15 cellular contexts compared by ENCODE assay signal in genomic region chr2:191299009-191299408, GRCh38. TPM values are rescaled to one million over a fixed set of nuclear protein-coding genes. Genes with fewer than 3 reads are reported as not detected.
DNase-seq lines count a peak whose midpoint lies in the region; ATAC-seq and TF ChIP-seq lines count a peak whose summit lies in the region.
"Had no signal": no experiment of that assay in that cellular context is flagged by ENCODE, and none has a peak within 500 bp of the region (broad histone marks: within the 10 kb centered on the region; RNA-seq: fewer than 3 reads in every experiment).

No MANE protein-coding gene starts in this region.

- no peak for TF ChIP-seq POLR2A in gastroesophageal sphincter (IDR thresholded peaks at IDR 0.05)

- H3K27ac ChIP-seq in PC-3 (ENCODE audit: low read length) (no peak overlapping the region), Karpas-422 (ENCODE audit: low read length) (no peak overlapping the region), gastroesophageal sphincter (no peak overlapping the region)
- H3K27ac ChIP-seq: parathyroid adenoma had no signal

- H3K9ac ChIP-seq in PC-3 (ENCODE audit: low read length) (no peak overlapping the region), skeletal muscle satellite cell (ENCODE audit: low read depth, low read length) (no peak overlapping the region), Karpas-422 (ENCODE audit: low read length) (no peak overlapping the region)
- H3K9ac ChIP-seq: parathyroid adenoma had no signal

- no peak overlapping the region for H3K4me3 ChIP-seq in PC-3 (ENCODE audit: low read length)
- no peak overlapping the region for H3K4me3 ChIP-seq in skeletal muscle satellite cell (ENCODE audit: low read length)
- no peak overlapping the region for H3K4me3 ChIP-seq in Karpas-422 (ENCODE audit: low read length)
- no peak overlapping the region for H3K4me3 ChIP-seq in gastroesophageal sphincter

- H3K79me2 ChIP-seq in PC-3 (ENCODE audit: low read length) (peaks cover 55% of the 10 kb centered on the region), Karpas-422 (ENCODE audit: low read length) (no peaks in the 10 kb centered on the region)

- H3K9me2 ChIP-seq in PC-3 (replicated peaks; ENCODE audit: low read length) (no peaks in the 10 kb centered on the region), Karpas-422 (replicated peaks; ENCODE audit: insufficient read depth, low read length) (no peaks in the 10 kb centered on the region)

- no TSS peak for BruUV-seq in PC-3 (replicated peaks; lab: Mats Ljungman, UMichigan)

- H3K36me3 ChIP-seq in PC-3 (ENCODE audit: low read depth, low read length) (peaks cover 12% of the 10 kb centered on the region; the same call in 1 of the 2 replicates), skeletal muscle satellite cell (ENCODE audit: insufficient read depth, low read length) (peaks cover 4% of the 10 kb centered on the region), Karpas-422 (ENCODE audit: insufficient read depth, low read length) (no peaks in the 10 kb centered on the region), gastroesophageal sphincter (no peaks in the 10 kb centered on the region)

- no peak overlapping the region for H2AFZ ChIP-seq in PC-3 (ENCODE audit: low read length)
- no peak overlapping the region for H2AFZ ChIP-seq in Karpas-422 (ENCODE audit: low read length)
- H2AFZ ChIP-seq: parathyroid adenoma had no signal

- peak; percentile 36; the same call in 1 of the 2 replicates for TF ChIP-seq CTCF in PC-3 (conservative IDR thresholded peaks at IDR 0.05; ENCODE audit: low read depth, low read length)
- peak in 1 of 4 experiments; percentile 13 for TF ChIP-seq CTCF in gastroesophageal sphincter (IDR thresholded peaks at IDR 0.05)

- DNase-seq in EL: peak; percentile 40
- no peak for DNase-seq in PC-3
- DNase-seq in fibroblast of gingiva (ENCODE audit: low read depth): peak; percentile 4
- no peak for DNase-seq in Karpas-422
- DNase-seq in activated CD4-positive, CD25-positive, alpha-beta regulatory T cell treated with anti-CD3 and anti-CD28 coated beads, Interleukin-2, amount 50 U/mL, for 72 hours: no peak
- DNase-seq: activated CD4-positive, alpha-beta T cell treated with anti-CD3 and anti-CD28 coated beads for 36 hours; Calu3; central memory CD4-positive, alpha-beta T cell; immature natural killer cell; NCI-H2107; NCI-H69 had no signal

- CTCF ChIA-PET in PC-3 (lab: Charles Lee): no interaction called here

- H3K9me3 ChIP-seq in PC-3 (ENCODE audit: low read length): no peaks in the 10 kb centered on the region
- H3K9me3 ChIP-seq in skeletal muscle satellite cell (replicated peaks; ENCODE audit: low read length): no peaks in the 10 kb centered on the region
- H3K9me3 ChIP-seq in Karpas-422 (ENCODE audit: low read length): no peaks in the 10 kb centered on the region
- H3K9me3 ChIP-seq in gastroesophageal sphincter: no peaks in the 10 kb centered on the region

- ATAC-seq in PC-3: no peak
- ATAC-seq in gastroesophageal sphincter: no peak
- ATAC-seq: activated CD4-positive, alpha-beta T cell treated with anti-CD3 and anti-CD28 coated beads for 36 hours; activated naive CD4-positive, alpha-beta T cell treated with anti-CD3 and anti-CD28 coated beads, Interleukin-2, amount 50 U/mL, for 72 hours had no signal

- no peaks in the 10 kb centered on the region for H3F3A ChIP-seq in PC-3 (ENCODE audit: low read length, unreplicated experiment)

- whole genome bisulfite sequencing in gastroesophageal sphincter (ENCODE audit: low coverage in 1 of 2), 2 donors: 28 to 50% methylated on average over 2 of the region's 2 CpGs

- H4K20me1 ChIP-seq in PC-3 (ENCODE audit: low read length): no peaks in the 10 kb centered on the region; the same call in 1 of the 2 replicates
- H4K20me1 ChIP-seq in Karpas-422 (ENCODE audit: insufficient read depth, low read depth, low read length): no peaks in the 10 kb centered on the region

- POLR2A ChIA-PET in PC-3 (lab: Charles Lee; ENCODE audit: unreplicated experiment): no interaction called here

- H3K27me3 ChIP-seq in PC-3 (ENCODE audit: low read length): no peaks in the 10 kb centered on the region
- no peaks in the 10 kb centered on the region for H3K27me3 ChIP-seq in skeletal muscle satellite cell (ENCODE audit: control insufficient read depth, insufficient read depth, low read length)
- 0 out of 2 replicates have a peak, but pooled peaks cover 4% of the 10 kb centered on the region for H3K27me3 ChIP-seq in Karpas-422 (ENCODE audit: low read length)
- H3K27me3 ChIP-seq in gastroesophageal sphincter: no peaks in the 10 kb centered on the region

- TF ChIP-seq EP300 in gastroesophageal sphincter (IDR thresholded peaks at IDR 0.05): no peak

- H3K4me1 ChIP-seq in PC-3 (ENCODE audit: insufficient read depth, low read length) (peaks cover 17% of the 10 kb centered on the region), skeletal muscle satellite cell (ENCODE audit: control insufficient read depth, insufficient read depth, low read length) (peaks cover 45% of the 10 kb centered on the region), Karpas-422 (ENCODE audit: low read length) (no peaks in the 10 kb centered on the region), gastroesophageal sphincter (peaks cover 0 to 29% (median 0%) of the 10 kb centered on the region in 3 donors)

- H3K4me2 ChIP-seq in PC-3 (ENCODE audit: low read length) (no peak overlapping the region), skeletal muscle satellite cell (ENCODE audit: low read length) (peak overlapping the region; percentile 25), Karpas-422 (ENCODE audit: low read depth, low read length, poor library complexity, severe bottlenecking) (no peak overlapping the region)

- intact Hi-C loops in PC-3 (cut with micrococcal nuclease): loop anchor here (5.0 kb wide), 1 partner anchor 203 kb away; no protein-coding TSS in a partner anchor

RNA-seq across cellular contexts. Expression of gene MYO1B, which starts 53.8 kb away (rescaled TPM):
- total RNA-seq in PC-3 (2014; rRNA removed) (88.0 and 93.0 TPM in 2 replicates), gastroesophageal sphincter (10 to 100 TPM; 17.3 to 45.0 (median 21.0) TPM)
- 193 and 194 TPM in 2 replicates for total RNA-seq in skeletal muscle satellite cell (2012; rRNA removed)
- not detected in 2 replicates for total RNA-seq in Karpas-422 (2014; rRNA removed; shearing (Covaris generic); ENCODE audit: low replicate concordance)

Comparison
In these comparisons a context has a peak if more than half of its experiments do, and no peak if none do; other contexts are left out.
1. DNase-seq: peak in EL (single experiment) and fibroblast of gingiva (single experiment); none in PC-3 (single experiment), Karpas-422 (single experiment) and activated CD4-positive, CD25-positive, alpha-beta regulatory T cell treated with anti-CD3 and anti-CD28 coated beads, Interleukin-2, amount 50 U/mL, for 72 hours (single experiment).
2. RNA of gene MYO1B, which starts 53.8 kb away (total RNA-seq): 88.0 to 93.0 TPM in PC-3 and 17.3 to 45.0 TPM in gastroesophageal sphincter; not detected in Karpas-422; every median in the first group is over 10 times any median in the second.